Comparison of ENCODE assay signal across 12 cellular contexts in the genomic region with DNA sequence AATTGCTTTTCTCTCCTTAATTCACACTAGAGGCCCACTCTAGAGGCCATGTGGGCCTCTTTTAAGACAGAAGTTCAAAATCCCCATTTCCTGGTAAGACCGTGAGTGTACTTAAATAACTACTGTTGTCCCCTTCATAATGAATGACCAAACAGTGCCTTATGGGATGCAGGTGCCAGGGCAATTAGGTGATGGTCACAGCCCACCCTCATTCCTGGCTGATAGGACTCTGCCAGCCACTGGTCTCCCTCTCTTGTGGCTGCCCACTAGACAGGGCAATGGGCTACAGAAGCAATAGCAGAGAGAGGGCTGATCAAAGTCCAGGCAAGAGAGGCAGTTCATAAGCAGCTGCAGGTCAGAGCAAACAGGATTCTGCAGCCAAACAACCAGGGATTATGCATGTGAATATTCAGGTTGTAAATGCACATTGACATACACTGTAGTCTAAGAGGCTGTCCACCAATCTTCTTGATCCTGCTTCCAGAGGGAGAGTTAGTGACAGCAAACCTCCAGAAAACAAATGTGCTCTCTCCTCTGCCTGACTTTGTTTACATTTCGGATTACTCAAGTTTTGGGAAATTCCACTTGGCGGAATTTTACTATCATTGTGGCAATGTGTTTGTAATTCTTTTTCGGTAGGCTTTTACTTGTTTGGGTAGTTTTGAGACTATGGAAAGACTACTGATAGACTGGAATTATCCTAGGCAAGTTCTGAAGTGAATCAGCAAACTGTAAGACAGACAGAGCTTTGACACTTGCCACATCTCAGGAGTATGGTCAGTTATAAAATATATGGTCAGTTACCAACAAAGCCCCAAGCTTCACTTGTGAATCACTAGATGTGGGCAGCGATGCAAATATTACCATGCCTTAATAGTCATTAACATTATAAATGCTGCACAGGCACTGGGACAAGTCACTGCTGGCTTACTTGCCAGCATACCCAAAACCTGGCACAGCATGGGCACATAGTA. TPM values are rescaled to one million over a fixed set of nuclear protein-coding genes. Genes with fewer than 3 reads are reported as not detected.
DNase-seq lines count a peak whose midpoint lies in the region; ATAC-seq and TF ChIP-seq lines count a peak whose summit lies in the region.
"Had no signal": no experiment of that assay in that cellular context is flagged by ENCODE, and none has a peak within 500 bp of the region (broad histone marks: within the 10 kb centered on the region; RNA-seq: fewer than 3 reads in every experiment).

No MANE protein-coding gene starts in this region.

- ATAC-seq in right lobe of liver (peak; percentile 53 to 81 (median 70)), HG03095 (IDR thresholded peaks at IDR 0.05; ENCODE audit: unreplicated experiment) (no peak), HG03432 (IDR thresholded peaks at IDR 0.05; ENCODE audit: unreplicated experiment) (no peak)
- ATAC-seq: stimulated activated naive CD8-positive, alpha-beta T cell treated with anti-CD3 and anti-CD28 coated beads, Interleukin-15, Interleukin-2, amounts not matched to agents 100 U/mL and 50 U/mL, for 24 hours had no signal

- H3K27me3 ChIP-seq in right lobe of liver, result no peaks in the 10 kb centered on the region
- H3K27me3 ChIP-seq: BLaER1 treated with 17β-estradiol and CSF1 and Interleukin-3, amounts not matched to agents 10 nM and 100 nM had no signal

- peak; percentile 32 for TF ChIP-seq POLR2A in right lobe of liver (IDR thresholded peaks at IDR 0.05)

- no peaks in the 10 kb centered on the region for H3K9me3 ChIP-seq in right lobe of liver
- H3K9me3 ChIP-seq: BLaER1 treated with 17β-estradiol and CSF1 and Interleukin-3, amounts not matched to agents 10 nM and 100 nM had no signal

- H3K4me3 ChIP-seq in right lobe of liver, result peak overlapping the region in 1 of 3 donors; percentile 5
- H3K4me3 ChIP-seq: BLaER1 treated with 17β-estradiol and CSF1 and Interleukin-3, amounts not matched to agents 10 nM and 100 nM had no signal

- no peak for TF ChIP-seq CTCF in right lobe of liver (IDR thresholded peaks at IDR 0.05)

- no peaks in the 10 kb centered on the region for H3K36me3 ChIP-seq in right lobe of liver
- H3K36me3 ChIP-seq: BLaER1 treated with 17β-estradiol and CSF1 and Interleukin-3, amounts not matched to agents 10 nM and 100 nM had no signal

- intact Hi-C loops in right lobe of liver (cut with DNase I), result no loop called here

- H3K27ac ChIP-seq in cingulate gyrus (ENCODE audit: low read depth, low read length) (peak overlapping the region; percentile 66), right lobe of liver (peak overlapping the region; percentile 45 to 95 (median 94))
- H3K27ac ChIP-seq: BLaER1 treated with 17β-estradiol and CSF1 and Interleukin-3, amounts not matched to agents 10 nM and 100 nM had no signal

- 26% methylated on average over 5 of the region's 5 CpGs for WGBS in right lobe of liver (ENCODE audit: insufficient coverage, low coverage, low lambda C conversion rate, missing lambda C conversion rate)

- peak; percentile 35 for DNase-seq in AG08395 (ENCODE audit: low spot score)
- peak; percentile 49 for DNase-seq in HuH-7 (ENCODE audit: low spot score)
- DNase-seq in right lobe of liver, result peak in 1 of 3 donors; percentile 73
- no peak for DNase-seq in activated naive CD4-positive, alpha-beta T cell (lab: John Stamatoyannopoulos, UW)
- DNase-seq in NCI-H510A (lab: John Stamatoyannopoulos, UW), result no peak
- DNase-seq: activated CD4-positive, alpha-beta T cell treated with anti-CD3 and anti-CD28 coated beads for 4 hours; NCI-H1092; stimulated activated naive CD8-positive, alpha-beta T cell treated with anti-CD3 and anti-CD28 coated beads, Interleukin-15, Interleukin-2, amounts not matched to agents 100 U/mL and 50 U/mL, for 24 hours had no signal

- H3K4me1 ChIP-seq in right lobe of liver, result peaks cover 0 to 76% (median 30%) of the 10 kb centered on the region in 4 donors

RNA-seq across cellular contexts. Expression of gene PTPRK, which starts 12.8 kb away (rescaled TPM):
- total RNA-seq in right lobe of liver, result 10 to 100 TPM; 27.7 to 54.5 (median 35.7) TPM

Comparison
In these comparisons a context has a peak if more than half of its experiments do, and no peak if none do; other contexts are left out.
1. DNase-seq: peak in AG08395 (single experiment) and HuH-7 (single experiment); none in activated naive CD4-positive, alpha-beta T cell (0 of 4) and NCI-H510A (single experiment).
2. ATAC-seq: peak in right lobe of liver (4 of 4); none in HG03095 (single experiment) and HG03432 (single experiment).